ENCODE assay signal across 1 cellular context in the genomic region with DNA sequence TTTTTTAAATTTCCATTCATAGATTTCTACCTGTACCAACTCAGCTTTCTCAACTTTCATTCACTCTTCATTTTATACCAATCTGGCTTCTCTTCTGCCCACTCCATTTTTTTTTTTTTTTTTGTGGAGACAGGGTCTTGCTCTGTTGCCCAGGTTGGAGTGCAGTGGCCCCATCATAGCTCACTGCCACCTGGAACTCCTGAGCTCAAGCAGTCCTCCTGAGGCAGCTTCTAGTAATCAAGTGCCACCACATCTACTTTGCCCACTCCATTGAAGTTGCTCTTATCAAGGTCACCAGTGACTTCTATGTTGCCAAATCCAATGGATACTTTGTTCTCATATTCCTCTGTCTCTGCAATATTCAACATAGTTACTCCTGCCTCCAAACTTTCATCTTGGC.
TF ChIP-seq lines count a peak whose summit lies in the region.

No MANE protein-coding gene starts in this region.

TF ChIP-seq in SK-N-SH, 30 proteins besides CTCF, POLR2A, EP300 and RAD21 (continued from another document):
- TF ChIP-seq, protein P1, sequence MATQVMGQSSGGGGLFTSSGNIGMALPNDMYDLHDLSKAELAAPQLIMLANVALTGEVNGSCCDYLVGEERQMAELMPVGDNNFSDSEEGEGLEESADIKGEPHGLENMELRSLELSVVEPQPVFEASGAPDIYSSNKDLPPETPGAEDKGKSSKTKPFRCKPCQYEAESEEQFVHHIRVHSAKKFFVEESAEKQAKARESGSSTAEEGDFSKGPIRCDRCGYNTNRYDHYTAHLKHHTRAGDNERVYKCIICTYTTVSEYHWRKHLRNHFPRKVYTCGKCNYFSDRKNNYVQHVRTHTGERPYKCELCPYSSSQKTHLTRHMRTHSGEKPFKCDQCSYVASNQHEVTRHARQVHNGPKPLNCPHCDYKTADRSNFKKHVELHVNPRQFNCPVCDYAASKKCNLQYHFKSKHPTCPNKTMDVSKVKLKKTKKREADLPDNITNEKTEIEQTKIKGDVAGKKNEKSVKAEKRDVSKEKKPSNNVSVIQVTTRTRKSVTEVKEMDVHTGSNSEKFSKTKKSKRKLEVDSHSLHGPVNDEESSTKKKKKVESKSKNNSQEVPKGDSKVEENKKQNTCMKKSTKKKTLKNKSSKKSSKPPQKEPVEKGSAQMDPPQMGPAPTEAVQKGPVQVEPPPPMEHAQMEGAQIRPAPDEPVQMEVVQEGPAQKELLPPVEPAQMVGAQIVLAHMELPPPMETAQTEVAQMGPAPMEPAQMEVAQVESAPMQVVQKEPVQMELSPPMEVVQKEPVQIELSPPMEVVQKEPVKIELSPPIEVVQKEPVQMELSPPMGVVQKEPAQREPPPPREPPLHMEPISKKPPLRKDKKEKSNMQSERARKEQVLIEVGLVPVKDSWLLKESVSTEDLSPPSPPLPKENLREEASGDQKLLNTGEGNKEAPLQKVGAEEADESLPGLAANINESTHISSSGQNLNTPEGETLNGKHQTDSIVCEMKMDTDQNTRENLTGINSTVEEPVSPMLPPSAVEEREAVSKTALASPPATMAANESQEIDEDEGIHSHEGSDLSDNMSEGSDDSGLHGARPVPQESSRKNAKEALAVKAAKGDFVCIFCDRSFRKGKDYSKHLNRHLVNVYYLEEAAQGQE (IDR thresholded peaks at IDR 0.05; ENCODE audit: low read depth, low read length): no peak
- TF ChIP-seq GATA2 (CRISPR knock-in tag; IDR thresholded peaks at IDR 0.05) (no peak), MEF2A (IDR thresholded peaks at IDR 0.05; ENCODE audit: borderline replicate concordance, low read depth) (no peak), FOSL2 (IDR thresholded peaks at IDR 0.05; ENCODE audit: borderline replicate concordance, low read depth) (no peak), YY1 (IDR thresholded peaks at IDR 0.05; ENCODE audit: low read depth) (no peak), JUND (IDR thresholded peaks at IDR 0.05) (no peak), CHD2 (IDR thresholded peaks at IDR 0.05; ENCODE audit: low read length, partially characterized antibody) (no peak), NRF1 (IDR thresholded peaks at IDR 0.05; ENCODE audit: low read depth, low read length) (no peak), FOXJ3 (CRISPR knock-in tag; IDR thresholded peaks at IDR 0.05) (no peak), SMC3 (IDR thresholded peaks at IDR 0.05; ENCODE audit: low read depth, low read length) (no peak)
- TF ChIP-seq, protein P2, sequence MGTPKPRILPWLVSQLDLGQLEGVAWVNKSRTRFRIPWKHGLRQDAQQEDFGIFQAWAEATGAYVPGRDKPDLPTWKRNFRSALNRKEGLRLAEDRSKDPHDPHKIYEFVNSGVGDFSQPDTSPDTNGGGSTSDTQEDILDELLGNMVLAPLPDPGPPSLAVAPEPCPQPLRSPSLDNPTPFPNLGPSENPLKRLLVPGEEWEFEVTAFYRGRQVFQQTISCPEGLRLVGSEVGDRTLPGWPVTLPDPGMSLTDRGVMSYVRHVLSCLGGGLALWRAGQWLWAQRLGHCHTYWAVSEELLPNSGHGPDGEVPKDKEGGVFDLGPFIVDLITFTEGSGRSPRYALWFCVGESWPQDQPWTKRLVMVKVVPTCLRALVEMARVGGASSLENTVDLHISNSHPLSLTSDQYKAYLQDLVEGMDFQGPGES (IDR thresholded peaks at IDR 0.05; ENCODE audit: low read depth, low read length): no peak
- TF ChIP-seq, protein P3, sequence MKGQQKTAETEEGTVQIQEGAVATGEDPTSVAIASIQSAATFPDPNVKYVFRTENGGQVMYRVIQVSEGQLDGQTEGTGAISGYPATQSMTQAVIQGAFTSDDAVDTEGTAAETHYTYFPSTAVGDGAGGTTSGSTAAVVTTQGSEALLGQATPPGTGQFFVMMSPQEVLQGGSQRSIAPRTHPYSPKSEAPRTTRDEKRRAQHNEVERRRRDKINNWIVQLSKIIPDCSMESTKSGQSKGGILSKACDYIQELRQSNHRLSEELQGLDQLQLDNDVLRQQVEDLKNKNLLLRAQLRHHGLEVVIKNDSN (IDR thresholded peaks at IDR 0.05; ENCODE audit: borderline replicate concordance, low read depth): no peak
- TF ChIP-seq, protein P4, sequence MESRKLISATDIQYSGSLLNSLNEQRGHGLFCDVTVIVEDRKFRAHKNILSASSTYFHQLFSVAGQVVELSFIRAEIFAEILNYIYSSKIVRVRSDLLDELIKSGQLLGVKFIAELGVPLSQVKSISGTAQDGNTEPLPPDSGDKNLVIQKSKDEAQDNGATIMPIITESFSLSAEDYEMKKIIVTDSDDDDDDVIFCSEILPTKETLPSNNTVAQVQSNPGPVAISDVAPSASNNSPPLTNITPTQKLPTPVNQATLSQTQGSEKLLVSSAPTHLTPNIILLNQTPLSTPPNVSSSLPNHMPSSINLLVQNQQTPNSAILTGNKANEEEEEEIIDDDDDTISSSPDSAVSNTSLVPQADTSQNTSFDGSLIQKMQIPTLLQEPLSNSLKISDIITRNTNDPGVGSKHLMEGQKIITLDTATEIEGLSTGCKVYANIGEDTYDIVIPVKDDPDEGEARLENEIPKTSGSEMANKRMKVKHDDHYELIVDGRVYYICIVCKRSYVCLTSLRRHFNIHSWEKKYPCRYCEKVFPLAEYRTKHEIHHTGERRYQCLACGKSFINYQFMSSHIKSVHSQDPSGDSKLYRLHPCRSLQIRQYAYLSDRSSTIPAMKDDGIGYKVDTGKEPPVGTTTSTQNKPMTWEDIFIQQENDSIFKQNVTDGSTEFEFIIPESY (IDR thresholded peaks at IDR 0.05; ENCODE audit: borderline replicate concordance, low read depth): no peak
- TF ChIP-seq, protein P5, sequence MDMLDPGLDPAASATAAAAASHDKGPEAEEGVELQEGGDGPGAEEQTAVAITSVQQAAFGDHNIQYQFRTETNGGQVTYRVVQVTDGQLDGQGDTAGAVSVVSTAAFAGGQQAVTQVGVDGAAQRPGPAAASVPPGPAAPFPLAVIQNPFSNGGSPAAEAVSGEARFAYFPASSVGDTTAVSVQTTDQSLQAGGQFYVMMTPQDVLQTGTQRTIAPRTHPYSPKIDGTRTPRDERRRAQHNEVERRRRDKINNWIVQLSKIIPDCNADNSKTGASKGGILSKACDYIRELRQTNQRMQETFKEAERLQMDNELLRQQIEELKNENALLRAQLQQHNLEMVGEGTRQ (IDR thresholded peaks at IDR 0.05; ENCODE audit: borderline replicate concordance, low read depth, low read length): no peak
